15 cellular contexts compared by ENCODE assay signal in genomic region chr3:184981071-184981470, GRCh38.
"Had no signal": no experiment of that assay in that cellular context is flagged by ENCODE, and none has a peak within 500 bp of the region (broad histone marks: within the 10 kb centered on the region; RNA-seq: fewer than 3 reads in every experiment).

No MANE protein-coding gene starts in this region.

- H3K27me3 ChIP-seq: suprapubic skin, upper lobe of right lung had no signal

- ATAC-seq: activated naive CD4-positive, alpha-beta T cell treated with anti-CD3 and anti-CD28 coated beads, Interleukin-2, amount 50 U/mL, for 72 hours; natural killer cell; stimulated activated naive CD8-positive, alpha-beta T cell treated with anti-CD3 and anti-CD28 coated beads, Interleukin-15, Interleukin-2, amounts not matched to agents 100 U/mL and 50 U/mL, for 24 hours; upper lobe of right lung; WTC11 had no signal

- DNase-seq: activated CD4-positive, alpha-beta T cell treated with anti-CD3 and anti-CD28 coated beads, Interleukin-2, amount 10 ng/mL, durations not matched to agents 24 days and 14 days; activated effector memory CD4-positive, alpha-beta T cell treated with Interleukin-2 at 50 U/mL for 16 hours; activated T-cell treated with anti-CD3 and anti-CD28 coated beads for 4 hours; amniotic stem cell; hypothalamus; natural killer cell; nucleus accumbens; stimulated activated CD4-positive, alpha-beta T cell treated with anti-CD3 and anti-CD28 coated beads, Interleukin-4, amount 100 ng/mL, for 1 hour; stimulated activated CD8-positive, alpha-beta memory T cell treated with anti-CD3 and anti-CD28 coated beads, Interleukin-4, amount 100 ng/mL, for 48 hours; stimulated activated naive CD8-positive, alpha-beta T cell treated with anti-CD3 and anti-CD28 coated beads, Interleukin-15, Interleukin-2, amounts not matched to agents 100 U/mL and 50 U/mL, for 24 hours; upper lobe of right lung had no signal

- H3K36me3 ChIP-seq: prostate gland had no signal

- H3K9me3 ChIP-seq: prostate gland, suprapubic skin, upper lobe of right lung had no signal

- H3K27ac ChIP-seq: prostate gland, suprapubic skin, upper lobe of right lung had no signal

- H3K4me1 ChIP-seq: prostate gland, suprapubic skin, upper lobe of right lung had no signal

- H3K4me3 ChIP-seq: prostate gland, suprapubic skin, upper lobe of right lung had no signal
